17 cellular contexts compared by ENCODE assay signal in the genomic region with DNA sequence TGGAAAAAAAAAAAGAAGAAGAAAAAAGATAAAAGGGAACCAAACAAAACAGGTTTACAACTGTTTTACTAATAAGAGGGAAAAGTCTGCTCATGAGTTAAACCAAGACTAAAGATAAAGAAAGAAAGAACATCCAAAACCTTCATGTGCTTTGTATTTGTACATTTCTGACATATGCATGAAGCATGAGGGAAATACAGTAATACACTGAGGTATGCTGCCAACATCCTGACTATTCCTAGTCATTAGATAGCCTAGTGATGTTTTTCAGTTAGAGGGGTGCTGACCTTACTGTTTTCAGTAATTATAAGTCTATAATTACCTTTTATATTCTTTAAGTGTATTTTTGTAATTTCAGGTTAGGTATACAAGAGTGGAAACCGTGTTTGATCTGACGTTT.
A peak's percentile ranks its signal among the peaks of the same experiment; 100 is the strongest.
DNase-seq lines count a peak whose midpoint lies in the region; ATAC-seq and TF ChIP-seq lines count a peak whose summit lies in the region.
"Had no signal": no experiment of that assay in that cellular context is flagged by ENCODE, and none has a peak within 500 bp of the region (broad histone marks: within the 10 kb centered on the region; RNA-seq: fewer than 3 reads in every experiment).

No MANE protein-coding gene starts in this region.

- no peak overlapping the region for H3K4me3 ChIP-seq in vagina
- H3K4me3 ChIP-seq in right lobe of liver: no peak overlapping the region
- H3K4me3 ChIP-seq in osteoblast (ENCODE audit: insufficient read depth, low read length): no peak overlapping the region
- H3K4me3 ChIP-seq: HAP-1 had no signal

- H3K4me2 ChIP-seq in osteoblast (ENCODE audit: insufficient read depth, low read length): no peak overlapping the region
- H3K4me2 ChIP-seq: KMS-11 had no signal

- H3K4me1 ChIP-seq in vagina (no peaks in the 10 kb centered on the region), right lobe of liver (peaks cover 0 to 24% (median 0%) of the 10 kb centered on the region in 4 donors), osteoblast (ENCODE audit: insufficient read depth, low read length) (no peaks in the 10 kb centered on the region)
- H3K4me1 ChIP-seq: HAP-1 had no signal

- ATAC-seq in right lobe of liver (no peak), HG03571 (IDR thresholded peaks at IDR 0.05; ENCODE audit: unreplicated experiment) (no peak)
- ATAC-seq: CD8-positive, alpha-beta T cell; Panc1; T-cell had no signal

- no peaks in the 10 kb centered on the region for H3K27me3 ChIP-seq in vagina
- H3K27me3 ChIP-seq in right lobe of liver: no peaks in the 10 kb centered on the region
- H3K27me3 ChIP-seq in osteoblast (ENCODE audit: insufficient read depth, low read length): no peaks in the 10 kb centered on the region

- intact Hi-C loops in vagina (cut with DNase I): no loop called here
- intact Hi-C loops in right lobe of liver (cut with DNase I): no loop called here

- TF ChIP-seq CTCF in vagina (IDR thresholded peaks at IDR 0.05): no peak
- no peak for TF ChIP-seq CTCF in right lobe of liver (IDR thresholded peaks at IDR 0.05)
- TF ChIP-seq CTCF in osteoblast (IDR thresholded peaks at IDR 0.05; ENCODE audit: extremely low read depth, low read depth, low read length): no peak

- H3K36me3 ChIP-seq in vagina (no peaks in the 10 kb centered on the region), right lobe of liver (no peaks in the 10 kb centered on the region), osteoblast (ENCODE audit: insufficient read depth, low read length) (no peaks in the 10 kb centered on the region)
- H3K36me3 ChIP-seq: HAP-1 had no signal

- WGBS in right lobe of liver (ENCODE audit: insufficient coverage, low coverage, low lambda C conversion rate, missing lambda C conversion rate): 85% methylated on average over 2 of the region's 2 CpGs

- no peak overlapping the region for H2AFZ ChIP-seq in osteoblast (ENCODE audit: low read length)

- H4K20me1 ChIP-seq in osteoblast (ENCODE audit: insufficient read depth, low read length): no peaks in the 10 kb centered on the region

- no peaks in the 10 kb centered on the region for H3K79me2 ChIP-seq in osteoblast (ENCODE audit: insufficient read depth, low read length)

- no peak for TF ChIP-seq POLR2A in vagina (IDR thresholded peaks at IDR 0.05)
- no peak for TF ChIP-seq POLR2A in right lobe of liver (IDR thresholded peaks at IDR 0.05)

- H3K9me3 ChIP-seq in vagina (no peaks in the 10 kb centered on the region), right lobe of liver (no peaks in the 10 kb centered on the region), osteoblast (ENCODE audit: low read depth, low read length) (no peaks in the 10 kb centered on the region)
- H3K9me3 ChIP-seq: HAP-1 had no signal

- H3K27ac ChIP-seq in vagina: no peak overlapping the region
- no peak overlapping the region for H3K27ac ChIP-seq in right lobe of liver
- no peak overlapping the region for H3K27ac ChIP-seq in osteoblast (ENCODE audit: low read depth, low read length)
- H3K27ac ChIP-seq: KMS-11 had no signal

- DNase-seq in NCI-H1694 treated with DMSO at 0.1 percent for 48 hours (lab: John Stamatoyannopoulos, UW) (peak; percentile 22), NCI-H1694 (lab: John Stamatoyannopoulos, UW) (no peak), NCI-H226 (peak; percentile 25), dermis blood vessel endothelial cell (peak; percentile 10), vagina (ENCODE audit: extremely low spot score in 2 of 2) (no peak), right lobe of liver (no peak), osteoblast (ENCODE audit: insufficient read length, low spot score, missing footprints) (no peak)
- DNase-seq: AML-193; CD8-positive, alpha-beta T cell; NCI-H1092 treated with DMSO at 0.1 percent for 48 hours; NCI-H146; NCI-H446; T-cell had no signal

Comparison
In these comparisons a context has a peak if more than half of its experiments do, and no peak if none do; other contexts are left out.
1. DNase-seq: peak in NCI-H1694 treated with DMSO at 0.1 percent for 48 hours (single experiment), NCI-H226 (single experiment) and dermis blood vessel endothelial cell (single experiment); none in NCI-H1694 (single experiment), vagina (0 of 2), right lobe of liver (0 of 3) and osteoblast (single experiment).